Comparison of ENCODE assay signal across 8 cellular contexts in the genomic region with DNA sequence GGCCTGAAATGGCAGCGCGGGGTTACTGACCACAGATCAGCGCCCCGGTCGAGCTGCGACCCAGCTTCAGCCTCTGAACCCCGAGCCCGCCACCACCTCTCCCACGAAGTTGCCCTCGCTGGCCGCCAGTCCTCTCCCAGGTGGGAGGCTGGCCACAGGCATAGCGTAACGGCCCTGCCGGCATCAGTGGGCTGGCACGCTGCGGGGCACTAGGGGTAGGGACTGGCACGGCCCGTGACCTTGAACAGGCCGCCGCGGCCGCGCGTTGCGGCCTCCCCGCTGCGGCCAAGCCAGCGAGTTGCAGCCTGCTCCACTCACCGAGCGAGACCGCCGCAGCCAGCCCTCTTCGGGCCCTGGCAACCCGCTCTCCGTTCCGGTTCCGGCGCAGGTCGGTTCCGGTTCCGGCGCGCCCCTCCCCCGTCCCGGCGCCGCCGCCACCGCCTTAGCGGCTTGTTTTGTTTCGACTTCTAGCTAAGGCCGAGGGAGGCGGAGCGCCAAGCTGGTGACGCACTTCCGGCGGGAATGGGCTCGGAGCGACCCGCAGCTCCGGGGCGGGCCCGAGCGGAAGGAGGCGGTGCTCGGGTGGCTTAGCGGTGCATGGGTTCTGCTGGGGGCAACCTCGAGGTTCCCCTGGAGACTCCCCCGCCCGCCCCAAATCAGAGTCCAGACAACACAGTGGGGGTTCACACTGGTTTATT. TPM values are rescaled to one million over a fixed set of nuclear protein-coding genes. Genes with fewer than 3 reads are reported as not detected.
A peak's percentile ranks its signal among the peaks of the same experiment; 100 is the strongest.
DNase-seq lines count a peak whose midpoint lies in the region; ATAC-seq and TF ChIP-seq lines count a peak whose summit lies in the region.

A gene with protein sequence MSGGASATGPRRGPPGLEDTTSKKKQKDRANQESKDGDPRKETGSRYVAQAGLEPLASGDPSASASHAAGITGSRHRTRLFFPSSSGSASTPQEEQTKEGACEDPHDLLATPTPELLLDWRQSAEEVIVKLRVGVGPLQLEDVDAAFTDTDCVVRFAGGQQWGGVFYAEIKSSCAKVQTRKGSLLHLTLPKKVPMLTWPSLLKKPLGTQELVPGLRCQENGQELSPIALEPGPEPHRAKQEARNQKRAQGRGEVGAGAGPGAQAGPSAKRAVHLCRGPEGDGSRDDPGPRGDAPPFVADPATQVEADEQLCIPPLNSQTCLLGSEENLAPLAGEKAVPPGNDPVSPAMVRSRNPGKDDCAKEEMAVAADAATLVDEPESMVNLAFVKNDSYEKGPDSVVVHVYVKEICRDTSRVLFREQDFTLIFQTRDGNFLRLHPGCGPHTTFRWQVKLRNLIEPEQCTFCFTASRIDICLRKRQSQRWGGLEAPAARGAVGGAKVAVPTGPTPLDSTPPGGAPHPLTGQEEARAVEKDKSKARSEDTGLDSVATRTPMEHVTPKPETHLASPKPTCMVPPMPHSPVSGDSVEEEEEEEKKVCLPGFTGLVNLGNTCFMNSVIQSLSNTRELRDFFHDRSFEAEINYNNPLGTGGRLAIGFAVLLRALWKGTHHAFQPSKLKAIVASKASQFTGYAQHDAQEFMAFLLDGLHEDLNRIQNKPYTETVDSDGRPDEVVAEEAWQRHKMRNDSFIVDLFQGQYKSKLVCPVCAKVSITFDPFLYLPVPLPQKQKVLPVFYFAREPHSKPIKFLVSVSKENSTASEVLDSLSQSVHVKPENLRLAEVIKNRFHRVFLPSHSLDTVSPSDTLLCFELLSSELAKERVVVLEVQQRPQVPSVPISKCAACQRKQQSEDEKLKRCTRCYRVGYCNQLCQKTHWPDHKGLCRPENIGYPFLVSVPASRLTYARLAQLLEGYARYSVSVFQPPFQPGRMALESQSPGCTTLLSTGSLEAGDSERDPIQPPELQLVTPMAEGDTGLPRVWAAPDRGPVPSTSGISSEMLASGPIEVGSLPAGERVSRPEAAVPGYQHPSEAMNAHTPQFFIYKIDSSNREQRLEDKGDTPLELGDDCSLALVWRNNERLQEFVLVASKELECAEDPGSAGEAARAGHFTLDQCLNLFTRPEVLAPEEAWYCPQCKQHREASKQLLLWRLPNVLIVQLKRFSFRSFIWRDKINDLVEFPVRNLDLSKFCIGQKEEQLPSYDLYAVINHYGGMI (N-terminal part only) (minus strand): TSS at position 386 of the 698 bp plus-strand sequence. CDS start 1,678 bp downstream, outside the sequence.

- in situ Hi-C loops in GM23248 (cut with MboI): no loop called here

- H3K4me3 ChIP-seq in GM23248 (peak within 1 kb of the TSS; percentile 76), Loucy (ENCODE audit: low read length, poor library complexity, severe bottlenecking) (peak within 1 kb of the TSS; percentile 86), SJSA1 (peak within 1 kb of the TSS; percentile 82), neutrophil (ENCODE audit: low read depth in 1 of 2, low read length in 1 of 2) (peak within 1 kb of the TSS; percentile 90 to 99)

- H3K9ac ChIP-seq in GM23248 (peak within 1 kb of the TSS; percentile 86), Loucy (ENCODE audit: low read depth, low read length, poor library complexity, severe bottlenecking) (peak within 1 kb of the TSS; percentile 94)

- H3K4me1 ChIP-seq in GM23248 (ENCODE audit: insufficient read depth) (peaks cover 9% of the 10 kb centered on the region; the same call in 1 of the 2 replicates), Loucy (ENCODE audit: insufficient read depth, low read length, poor library complexity, severe bottlenecking) (peaks cover 21% of the 10 kb centered on the region), SJSA1 (replicated peaks) (peaks cover 14% of the 10 kb centered on the region), foreskin keratinocyte (no peaks in the 10 kb centered on the region), neutrophil (ENCODE audit: control insufficient read depth in 1 of 2, insufficient read depth in 1 of 2, low read depth in 1 of 2, low read length in 1 of 2) (peaks cover 13 to 25% of the 10 kb centered on the region in 2 experiments)

- 1 to 2% methylated on average over 54 to 60 of the region's 70 CpGs for WGBS in GM23248 (ENCODE audit: low coverage in 1 of 2, low lambda C conversion rate in 2 of 2, missing lambda C conversion rate in 2 of 2), 2 experiments

- TF ChIP-seq CTCF in Loucy (conservative IDR thresholded peaks at IDR 0.05; ENCODE audit: low read length) (no peak), foreskin keratinocyte (conservative IDR thresholded peaks at IDR 0.05) (peak; percentile 22), neutrophil (IDR thresholded peaks at IDR 0.05) (peak; percentile 47)

- H3K27ac ChIP-seq in GM23248 (peak within 1 kb of the TSS; percentile 73), SJSA1 (peak within 1 kb of the TSS; percentile 72), foreskin keratinocyte (peak within 1 kb of the TSS; percentile 68), neutrophil (peak within 1 kb of the TSS; percentile 96), substantia nigra (ENCODE audit: low read depth, low read length, poor library complexity, severe bottlenecking) (peak within 1 kb of the TSS; percentile 89)

- peaks cover 36% of the 10 kb centered on the region for H3K79me2 ChIP-seq in GM23248 (ENCODE audit: insufficient read depth)
- peaks cover 36% of the 10 kb centered on the region for H3K79me2 ChIP-seq in Loucy (ENCODE audit: insufficient read depth, low read length)

- peak; percentile 96 for DNase-seq in ELF-1 (ENCODE audit: low read depth, low spot score)
- DNase-seq in GM23248: peak; percentile 95
- DNase-seq in SJSA1 (ENCODE audit: low read depth in 1 of 2, low spot score in 2 of 2): peak; percentile 87 to 89
- peak; percentile 74 to 93 (median 86) for DNase-seq in activated naive CD4-positive, alpha-beta T cell (lab: John Stamatoyannopoulos, UW)
- peak; percentile 52 to 76 for DNase-seq in foreskin keratinocyte
- DNase-seq in substantia nigra (lab: John Stamatoyannopoulos, UW): peak; percentile 55 to 97 (median 89)

- H3K9me2 ChIP-seq in GM23248 (ENCODE audit: insufficient read depth) (no peaks in the 10 kb centered on the region), Loucy (replicated peaks; ENCODE audit: low read depth, low read length) (no peaks in the 10 kb centered on the region)

- H3K4me2 ChIP-seq in GM23248 (ENCODE audit: unreplicated experiment) (peak within 1 kb of the TSS; percentile 84), Loucy (ENCODE audit: low read depth, low read length, poor library complexity, severe bottlenecking) (peak within 1 kb of the TSS; percentile 93)

- H3K27me3 ChIP-seq in GM23248 (replicated peaks; ENCODE audit: insufficient read depth): no peaks in the 10 kb centered on the region
- no peaks in the 10 kb centered on the region for H3K27me3 ChIP-seq in Loucy (ENCODE audit: insufficient read depth, low read length, poor library complexity, severe bottlenecking)
- H3K27me3 ChIP-seq in SJSA1 (replicated peaks): no peaks in the 10 kb centered on the region
- no peaks in the 10 kb centered on the region for H3K27me3 ChIP-seq in foreskin keratinocyte
- no peaks in the 10 kb centered on the region for H3K27me3 ChIP-seq in neutrophil

- H3K36me3 ChIP-seq in GM23248 (ENCODE audit: low read depth): peaks cover 24% of the 10 kb centered on the region; the same call in 1 of the 2 replicates
- peaks cover 24% of the 10 kb centered on the region; the same call in 1 of the 2 replicates for H3K36me3 ChIP-seq in Loucy (ENCODE audit: insufficient read depth, low read length)
- peaks cover 93% of the 10 kb centered on the region for H3K36me3 ChIP-seq in SJSA1
- H3K36me3 ChIP-seq in neutrophil: peaks cover 35% of the 10 kb centered on the region

- H2AFZ ChIP-seq in GM23248 (peak within 1 kb of the TSS; percentile 14), Loucy (ENCODE audit: low read length) (peak within 1 kb of the TSS; percentile 85)

- peaks cover 34% of the 10 kb centered on the region for H3F3A ChIP-seq in GM23248 (ENCODE audit: insufficient read depth)
- peaks cover 7% of the 10 kb centered on the region for H3F3A ChIP-seq in Loucy (ENCODE audit: low read depth)

- no peaks in the 10 kb centered on the region for H4K20me1 ChIP-seq in GM23248 (ENCODE audit: insufficient read depth)
- H4K20me1 ChIP-seq in Loucy (ENCODE audit: insufficient read depth, low read length, poor library complexity, severe bottlenecking): peaks cover 3% of the 10 kb centered on the region

- H3K9me3 ChIP-seq in GM23248 (ENCODE audit: low read depth) (no peaks in the 10 kb centered on the region), Loucy (ENCODE audit: insufficient read depth, low read depth, low read length) (no peaks in the 10 kb centered on the region), SJSA1 (replicated peaks) (no peaks in the 10 kb centered on the region), neutrophil (no peaks in the 10 kb centered on the region)

- ATAC-seq in foreskin keratinocyte: peak; percentile 82

RNA-seq across cellular contexts. Expression of the gene that starts here (rescaled TPM):
- 31.6 and 46.4 TPM in 2 replicates for total RNA-seq in GM23248 (2014; rRNA removed; shearing (Covaris generic))
- 16.3 and 17.0 TPM in 2 replicates for polyA plus RNA-seq in GM23248 (2016; fragmentation: Nextera tagmentation; extraction: Ambion mirVana)
- total RNA-seq in SJSA1 (2014; rRNA removed; shearing (Covaris generic)): 21.5 and 23.8 TPM in 2 replicates
- total RNA-seq in foreskin keratinocyte: 28.5 and 29.6 TPM in 2 replicates
- 13.7 and 14.4 TPM in 2 replicates for polyA plus RNA-seq in foreskin keratinocyte

Comparison
In these comparisons a context has a peak if more than half of its experiments do, and no peak if none do; other contexts are left out.
1. Peak in every context shown above with its lines: DNase-seq, ATAC-seq, H3K4me3 ChIP-seq and H3K27ac ChIP-seq.